11 cellular contexts compared by ENCODE assay signal in the genomic region with DNA sequence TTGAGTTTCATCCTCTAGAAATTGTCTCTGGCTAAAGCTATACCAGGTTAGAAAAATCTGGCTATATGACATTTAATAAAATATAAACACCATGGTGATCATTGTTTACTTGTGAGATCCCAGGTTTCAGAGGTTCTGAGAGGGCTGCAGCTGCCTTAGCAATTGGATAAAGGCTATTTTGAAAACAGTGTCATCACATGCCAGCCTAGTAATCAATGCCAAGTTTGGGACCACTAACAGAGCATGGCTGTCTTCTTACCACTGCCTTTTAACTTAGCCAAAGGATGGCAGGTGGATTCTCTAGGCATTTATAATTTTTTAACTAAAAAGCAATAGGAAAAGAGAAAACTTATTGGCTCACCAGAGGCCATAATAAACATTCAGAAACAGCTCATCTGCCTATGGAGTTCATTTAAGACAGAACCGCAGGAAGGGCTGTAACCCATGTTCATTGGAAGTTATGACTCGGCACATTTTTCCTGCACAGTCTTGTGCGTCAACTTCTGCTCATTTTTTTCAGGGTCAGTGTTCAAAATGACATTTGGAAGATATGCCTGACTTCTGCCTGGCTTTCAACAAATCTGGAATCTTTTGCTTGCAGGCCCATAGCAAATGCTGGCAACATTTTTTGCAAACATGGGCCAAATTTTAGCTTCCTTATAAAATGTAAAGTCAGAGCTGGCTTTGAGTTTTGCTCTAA.
A peak's percentile ranks its signal among the peaks of the same experiment; 100 is the strongest.
DNase-seq lines count a peak whose midpoint lies in the region; ATAC-seq, FAIRE-seq and TF ChIP-seq lines count a peak whose summit lies in the region.
"Had no signal": no experiment of that assay in that cellular context is flagged by ENCODE, and none has a peak within 500 bp of the region (broad histone marks: within the 10 kb centered on the region; RNA-seq: fewer than 3 reads in every experiment).

No MANE protein-coding gene starts in this region.

- no peaks in the 10 kb centered on the region for H3K9me3 Mint-ChIP-seq in chondrocyte (ENCODE audit: low read depth)
- H3K9me3 Mint-ChIP-seq: activated CD8-positive, alpha-beta T cell treated with anti-CD3 and anti-CD28 coated beads for 36 hours; natural killer cell had no signal

- no peak for TF ChIP-seq CTCF in chondrocyte (IDR thresholded peaks at IDR 0.05)

- no peak for FAIRE-seq in urothelium cell line (lab: Jason Lieb, UNC)

- H3K4me3 Mint-ChIP-seq in chondrocyte (ENCODE audit: unreplicated experiment) = no peak overlapping the region
- H3K4me3 Mint-ChIP-seq: activated CD8-positive, alpha-beta T cell treated with anti-CD3 and anti-CD28 coated beads for 36 hours; natural killer cell had no signal

- no peaks in the 10 kb centered on the region for H3K27me3 Mint-ChIP-seq in chondrocyte (ENCODE audit: low read depth)
- H3K27me3 Mint-ChIP-seq: activated CD8-positive, alpha-beta T cell treated with anti-CD3 and anti-CD28 coated beads for 36 hours had no signal

- intact Hi-C loops in Right ventricle myocardium inferior (cut with DNase I) (no loop called here), cardiac septum (cut with DNase I) (no loop called here), posterior cingulate gyrus (cut with DNase I) (no loop called here)

- H3K4me1 Mint-ChIP-seq in chondrocyte (ENCODE audit: low read depth) = peaks cover 23% of the 10 kb centered on the region
- H3K4me1 Mint-ChIP-seq: natural killer cell had no signal

- ATAC-seq in Right ventricle myocardium inferior = peak; percentile 62
- ATAC-seq in left lobe of liver = peak; percentile 71
- ATAC-seq: activated CD8-positive, alpha-beta T cell treated with anti-CD3 and anti-CD28 coated beads for 36 hours; natural killer cell had no signal

- DNase-seq in Right ventricle myocardium inferior (ENCODE audit: missing footprints) = no peak
- DNase-seq in cardiac septum (ENCODE audit: low spot score) = no peak
- no peak for DNase-seq in chondrocyte (ENCODE audit: low spot score)
- no peak for DNase-seq in left lobe of liver (ENCODE audit: low spot score)
- DNase-seq in urothelium cell line (ENCODE audit: low spot score) = peak; percentile 17
- no peak for DNase-seq in activated naive CD4-positive, alpha-beta T cell (lab: John Stamatoyannopoulos, UW)
- DNase-seq in posterior cingulate gyrus = no peak
- no peak for DNase-seq in DMS53 treated with DMSO at 0.1 percent for 48 hours (lab: John Stamatoyannopoulos, UW; ENCODE audit: unreplicated experiment)
- DNase-seq: activated CD8-positive, alpha-beta T cell treated with anti-CD3 and anti-CD28 coated beads for 36 hours; effector memory CD4-positive, alpha-beta T cell; natural killer cell had no signal

- H3K27ac Mint-ChIP-seq in chondrocyte (ENCODE audit: unreplicated experiment) = peak overlapping the region; percentile 29
- H3K27ac Mint-ChIP-seq: activated CD8-positive, alpha-beta T cell treated with anti-CD3 and anti-CD28 coated beads for 36 hours; natural killer cell had no signal

- no peaks in the 10 kb centered on the region for H3K36me3 Mint-ChIP-seq in chondrocyte (ENCODE audit: low read depth)
- H3K36me3 Mint-ChIP-seq: natural killer cell had no signal
